16 cellular contexts compared by ENCODE assay signal in genomic region chr5:95917207-95917606, GRCh38. TPM values are rescaled to one million over a fixed set of nuclear protein-coding genes. Genes with fewer than 3 reads are reported as not detected.
A peak's percentile ranks its signal among the peaks of the same experiment; 100 is the strongest.
DNase-seq lines count a peak whose midpoint lies in the region; ATAC-seq and TF ChIP-seq lines count a peak whose summit lies in the region.
"Had no signal": no experiment of that assay in that cellular context is flagged by ENCODE, and none has a peak within 500 bp of the region (broad histone marks: within the 10 kb centered on the region; RNA-seq: fewer than 3 reads in every experiment).

No MANE protein-coding gene starts in this region.

- peak overlapping the region; percentile 3; the same call in 1 of the 2 replicates for H3K27ac ChIP-seq in ACC112 (ENCODE audit: low read depth, low read length)
- no peak overlapping the region for H3K27ac ChIP-seq in mesenchymal stem cell (ENCODE audit: low read length, poor library complexity, severe bottlenecking)
- no peak overlapping the region for H3K27ac ChIP-seq in Karpas-422 (ENCODE audit: low read length)
- H3K27ac ChIP-seq in neural progenitor cell, result no peak overlapping the region
- H3K27ac ChIP-seq: SK-N-MC had no signal

- H4K8ac ChIP-seq in mesenchymal stem cell (ENCODE audit: low read length), result peak overlapping the region; percentile 39

- peak overlapping the region; percentile 72 for H3K27ac Mint-ChIP-seq in HFFc6
- no peak overlapping the region for H3K27ac Mint-ChIP-seq in neural progenitor cell
- H3K27ac Mint-ChIP-seq: CD8-positive, alpha-beta memory T cell; IgD-negative memory B cell had no signal

- H3K18ac ChIP-seq in mesenchymal stem cell (ENCODE audit: low read depth in 1 of 2, low read length in 2 of 2), result no peak overlapping the region

- H2AFZ ChIP-seq in ACC112 (ENCODE audit: low read length, unreplicated experiment), result no peak overlapping the region
- no peak overlapping the region for H2AFZ ChIP-seq in mesenchymal stem cell (ENCODE audit: low read depth, low read length)
- H2AFZ ChIP-seq in Karpas-422 (ENCODE audit: low read length), result no peak overlapping the region
- H2AFZ ChIP-seq in neural progenitor cell (replicated peaks), result no peak overlapping the region

- H3F3A ChIP-seq in neural progenitor cell (ENCODE audit: low read depth), result peaks cover 8% of the 10 kb centered on the region

- H4K20me1 ChIP-seq in Karpas-422 (ENCODE audit: insufficient read depth, low read depth, low read length) (no peaks in the 10 kb centered on the region), neural progenitor cell (ENCODE audit: low read depth) (no peaks in the 10 kb centered on the region)

- H3K4me1 ChIP-seq in ACC112 (ENCODE audit: control insufficient read depth, insufficient read depth, low read length, unreplicated experiment), result peaks cover 20% of the 10 kb centered on the region
- no peaks in the 10 kb centered on the region for H3K4me1 ChIP-seq in mesenchymal stem cell (ENCODE audit: control insufficient read depth, insufficient read depth, low read depth, low read length)
- no peaks in the 10 kb centered on the region for H3K4me1 ChIP-seq in Karpas-422 (ENCODE audit: low read length)
- peaks cover 37% of the 10 kb centered on the region for H3K4me1 ChIP-seq in neural progenitor cell

- no peak overlapping the region for H3K14ac ChIP-seq in mesenchymal stem cell (ENCODE audit: low read length in 2 of 2)

- no peaks in the 10 kb centered on the region for H3K9me3 ChIP-seq in mesenchymal stem cell (ENCODE audit: control insufficient read depth, low read length)
- H3K9me3 ChIP-seq in Karpas-422 (ENCODE audit: low read length), result no peaks in the 10 kb centered on the region
- no peaks in the 10 kb centered on the region for H3K9me3 ChIP-seq in neural progenitor cell (ENCODE audit: low read depth)

- no peak overlapping the region for H3K4me3 ChIP-seq in ACC112 (ENCODE audit: low read depth, low read length)
- no peak overlapping the region for H3K4me3 ChIP-seq in mesenchymal stem cell (ENCODE audit: insufficient read depth in 1 of 2, low read depth in 1 of 2, low read length in 2 of 2)
- H3K4me3 ChIP-seq in Karpas-422 (ENCODE audit: low read length), result no peak overlapping the region
- no peak overlapping the region for H3K4me3 ChIP-seq in neural progenitor cell
- H3K4me3 ChIP-seq: SK-N-MC had no signal

- H3K23ac ChIP-seq in mesenchymal stem cell (ENCODE audit: low read length in 2 of 2), result no peak overlapping the region

- no peak overlapping the region for H2BK120ac ChIP-seq in mesenchymal stem cell (ENCODE audit: low read depth, low read length)

- no peaks in the 10 kb centered on the region for H3K27me3 ChIP-seq in ACC112 (ENCODE audit: insufficient read depth, low read length)
- no peaks in the 10 kb centered on the region for H3K27me3 ChIP-seq in mesenchymal stem cell (ENCODE audit: control insufficient read depth in 1 of 2, insufficient read depth in 1 of 2, low read length in 2 of 2)
- H3K27me3 ChIP-seq in Karpas-422 (ENCODE audit: low read length), result no peaks in the 10 kb centered on the region
- no peaks in the 10 kb centered on the region for H3K27me3 ChIP-seq in neural progenitor cell

- DNase-seq in HFFc6 (no peak), amniotic epithelial cell (ENCODE audit: low read depth) (peak; percentile 30), mesenchymal stem cell (no peak), Karpas-422 (no peak), neural progenitor cell (ENCODE audit: low spot score) (no peak)
- DNase-seq: C1 segment of cervical spinal cord; CD8-positive, alpha-beta memory T cell; NCI-H1694 treated with DMSO at 0.1 percent for 48 hours; NCI-H510A; NCI-H774; SHP77 had no signal

- H3K4me2 ChIP-seq in mesenchymal stem cell (ENCODE audit: low read length, poor library complexity, severe bottlenecking) (no peak overlapping the region), Karpas-422 (ENCODE audit: low read depth, low read length, poor library complexity, severe bottlenecking) (no peak overlapping the region), neural progenitor cell (no peak overlapping the region)

- TF ChIP-seq CTCF in HFFc6 (IDR thresholded peaks at IDR 0.05) (no peak), neural progenitor cell (IDR thresholded peaks at IDR 0.05) (no peak)

- H2AK5ac ChIP-seq in mesenchymal stem cell (ENCODE audit: low read length, severe bottlenecking), result no peak overlapping the region

- H3K79me2 ChIP-seq in ACC112 (ENCODE audit: control insufficient read depth, insufficient read depth, low read length, unreplicated experiment) (peaks cover 84% of the 10 kb centered on the region), Karpas-422 (ENCODE audit: low read length) (no peaks in the 10 kb centered on the region), neural progenitor cell (ENCODE audit: low read depth) (no peaks in the 10 kb centered on the region)

- no peak overlapping the region for H2BK5ac ChIP-seq in mesenchymal stem cell (ENCODE audit: low read depth, low read length, poor library complexity, severe bottlenecking)

- H3K79me1 ChIP-seq in mesenchymal stem cell (replicated peaks; ENCODE audit: low read length, poor library complexity, severe bottlenecking), result peaks cover 22% of the 10 kb centered on the region

- no peak overlapping the region for H2BK12ac ChIP-seq in mesenchymal stem cell (ENCODE audit: low read length in 2 of 2)

- H3K36me3 Mint-ChIP-seq in HFFc6 (ENCODE audit: low read depth) (peaks cover 68% of the 10 kb centered on the region), neural progenitor cell (no peaks in the 10 kb centered on the region)

- H3K9me2 ChIP-seq in Karpas-422 (replicated peaks; ENCODE audit: insufficient read depth, low read length), result no peaks in the 10 kb centered on the region

- H4K91ac ChIP-seq in mesenchymal stem cell (ENCODE audit: low read length), result no peak overlapping the region

- H3K4me1 Mint-ChIP-seq in HFFc6 (ENCODE audit: low read depth) (peaks cover 83% of the 10 kb centered on the region), neural progenitor cell (peaks cover 35% of the 10 kb centered on the region)

- H3K9ac ChIP-seq in mesenchymal stem cell (ENCODE audit: low read length) (no peak overlapping the region), Karpas-422 (ENCODE audit: low read length) (no peak overlapping the region), neural progenitor cell (no peak overlapping the region)

- H3K9me3 Mint-ChIP-seq in HFFc6, result peaks cover 5% of the 10 kb centered on the region; the same call in 1 of the 2 replicates
- no peaks in the 10 kb centered on the region for H3K9me3 Mint-ChIP-seq in neural progenitor cell
- H3K9me3 Mint-ChIP-seq: CD8-positive, alpha-beta memory T cell; IgD-negative memory B cell had no signal

- no peak overlapping the region for H2BK15ac ChIP-seq in mesenchymal stem cell (ENCODE audit: low read depth, poor library complexity, severe bottlenecking)

- ATAC-seq in HG03139 (IDR thresholded peaks at IDR 0.05; ENCODE audit: unreplicated experiment), result no peak
- ATAC-seq: HCT116 had no signal

- H3K27me3 Mint-ChIP-seq in HFFc6 (ENCODE audit: insufficient read depth) (peaks cover 30% of the 10 kb centered on the region; the same call in 1 of the 2 replicates), neural progenitor cell (ENCODE audit: insufficient read depth, low read depth) (peaks cover 2% of the 10 kb centered on the region)
- H3K27me3 Mint-ChIP-seq: CD8-positive, alpha-beta memory T cell; IgD-negative memory B cell had no signal

- H3K4ac ChIP-seq in mesenchymal stem cell (ENCODE audit: low read depth in 1 of 2, low read length in 2 of 2), result no peak overlapping the region

- H3K4me3 Mint-ChIP-seq in HFFc6 (peak overlapping the region; percentile 38; the same call in 1 of the 2 replicates), neural progenitor cell (no peak overlapping the region)
- H3K4me3 Mint-ChIP-seq: CD8-positive, alpha-beta memory T cell; IgD-negative memory B cell had no signal

- H3K36me3 ChIP-seq in ACC112 (ENCODE audit: insufficient read depth, low read length) (peaks cover 34% of the 10 kb centered on the region), mesenchymal stem cell (ENCODE audit: control insufficient read depth in 1 of 2, insufficient read depth in 2 of 2, low read depth in 1 of 2, low read length in 2 of 2) (peaks cover 0 to 63% of the 10 kb centered on the region in 2 experiments), Karpas-422 (ENCODE audit: insufficient read depth, low read length) (no peaks in the 10 kb centered on the region), neural progenitor cell (no peaks in the 10 kb centered on the region)

RNA-seq across cellular contexts. Expression of gene ELL2, which starts 44.4 kb away (rescaled TPM):
- 100 to 1,000 TPM; 346 to 505 (median 380) TPM for total RNA-seq in HFFc6 (2021; fragmentation: NEBNext Ultra II Directional; extraction: Animal tissue kit (Norgen Biotek cat#: 25700))
- 31.5 TPM for polyA plus RNA-seq in mesenchymal stem cell (2013, experiment 1 of 2)
- 32.3 TPM for polyA plus RNA-seq in mesenchymal stem cell (2013, experiment 2 of 2)
- total RNA-seq in Karpas-422 (2014; rRNA removed; shearing (Covaris generic); ENCODE audit: low replicate concordance), result 0.32 and 0.48 TPM in 2 replicates
- total RNA-seq in neural progenitor cell (ENCODE audit: low replicate concordance), result 9.3 and 14.2 TPM in 2 replicates

Comparison
In these comparisons a context has a peak if more than half of its experiments do, and no peak if none do; other contexts are left out.
1. RNA of gene ELL2, which starts 44.4 kb away (total RNA-seq): 346 to 505 TPM in HFFc6; 9.3 to 14.2 TPM in neural progenitor cell and 0.32 to 0.48 TPM in Karpas-422; every median in the first group is over 10 times any median in the second.